Comparison of ENCODE assay signal across 22 cellular contexts in genomic region chr16:85905110-85906095, GRCh38. TPM values are rescaled to one million over a fixed set of nuclear protein-coding genes. Genes with fewer than 3 reads are reported as not detected.
DNase-seq lines count a peak whose midpoint lies in the region; ATAC-seq lines count a peak whose summit lies in the region.
"Had no signal": no experiment of that assay in that cellular context is flagged by ENCODE, and none has a peak within 500 bp of the region (broad histone marks: within the 10 kb centered on the region; RNA-seq: fewer than 3 reads in every experiment).

No MANE protein-coding gene starts in this region.

- no peaks in the 10 kb centered on the region for H3K9me3 Mint-ChIP-seq in activated T-cell treated with anti-CD3 and anti-CD28 coated beads, Interleukin-2, amount 50 U/mL, for 4 hours
- H3K9me3 Mint-ChIP-seq in IgD-negative memory B cell = no peaks in the 10 kb centered on the region
- no peaks in the 10 kb centered on the region for H3K9me3 Mint-ChIP-seq in activated naive CD8-positive, alpha-beta T cell treated with anti-CD3 and anti-CD28 coated beads, Interleukin-2, amount 50 U/mL, for 24 hours
- no peaks in the 10 kb centered on the region for H3K9me3 Mint-ChIP-seq in stimulated activated naive B cell treated with anti-CD40 and anti-IgM and Interleukin-4, amounts not matched to agents 10 μg/mL and 1 μg/mL and 100 μg/mL, for 72 hours
- H3K9me3 Mint-ChIP-seq: activated CD4-positive, alpha-beta memory T cell treated with anti-CD3 and anti-CD28 coated beads, Interleukin-2, amount 10 ng/mL, durations not matched to agents 7 days and 5 days; activated T-helper 2 cell treated with anti-CD3 and anti-CD28 coated beads, Interferon-gamma antibody, Interleukin-2, Interleukin-4, amounts not matched to agents 10 μg/mL and 5 μg/mL and 100 μg/mL, durations not matched to agents 14 hours and 24 hours and 36 hours; CD4-positive, alpha-beta T cell had no signal

- ATAC-seq in activated T-cell treated with anti-CD3 and anti-CD28 coated beads, Interleukin-2, amount 50 U/mL, for 4 hours = no peak
- ATAC-seq in activated naive CD8-positive, alpha-beta T cell treated with anti-CD3 and anti-CD28 coated beads, Interleukin-2, amount 50 U/mL, for 24 hours = no peak
- no peak for ATAC-seq in stimulated activated naive B cell treated with anti-CD40 and anti-IgM and Interleukin-4, amounts not matched to agents 10 μg/mL and 1 μg/mL and 100 μg/mL, for 72 hours (replicated peaks)
- no peak for ATAC-seq in HG03280 (IDR thresholded peaks at IDR 0.05; ENCODE audit: unreplicated experiment)

- peak overlapping the region; percentile 76 to 91 (median 84) for H3K27ac Mint-ChIP-seq in IgD-negative memory B cell
- H3K27ac Mint-ChIP-seq in activated naive CD8-positive, alpha-beta T cell treated with anti-CD3 and anti-CD28 coated beads, Interleukin-2, amount 50 U/mL, for 24 hours = peak overlapping the region; percentile 91
- peak overlapping the region; percentile 99 for H3K27ac Mint-ChIP-seq in stimulated activated naive B cell treated with anti-CD40 and anti-IgM and Interleukin-4, amounts not matched to agents 10 μg/mL and 1 μg/mL and 100 μg/mL, for 72 hours
- H3K27ac Mint-ChIP-seq: activated CD4-positive, alpha-beta memory T cell treated with anti-CD3 and anti-CD28 coated beads, Interleukin-2, amount 10 ng/mL, durations not matched to agents 7 days and 5 days; activated T-helper 2 cell treated with anti-CD3 and anti-CD28 coated beads, Interferon-gamma antibody, Interleukin-2, Interleukin-4, amounts not matched to agents 10 μg/mL and 5 μg/mL and 100 μg/mL, durations not matched to agents 14 hours and 24 hours and 36 hours; CD4-positive, alpha-beta T cell; nephron progenitor cell had no signal

- H3K4me3 Mint-ChIP-seq in activated T-cell treated with anti-CD3 and anti-CD28 coated beads, Interleukin-2, amount 50 U/mL, for 4 hours = peak overlapping the region; percentile 86
- H3K4me3 Mint-ChIP-seq in IgD-negative memory B cell = peak overlapping the region; percentile 82 to 100 (median 96)
- H3K4me3 Mint-ChIP-seq in activated naive CD8-positive, alpha-beta T cell treated with anti-CD3 and anti-CD28 coated beads, Interleukin-2, amount 50 U/mL, for 24 hours = peak overlapping the region; percentile 94
- peak overlapping the region; percentile 73 to 99 for H3K4me3 Mint-ChIP-seq in stimulated activated naive B cell treated with anti-CD40 and anti-IgM and Interleukin-4, amounts not matched to agents 10 μg/mL and 1 μg/mL and 100 μg/mL, for 72 hours
- H3K4me3 Mint-ChIP-seq: activated CD4-positive, alpha-beta memory T cell treated with anti-CD3 and anti-CD28 coated beads, Interleukin-2, amount 10 ng/mL, durations not matched to agents 7 days and 5 days; CD4-positive, alpha-beta T cell; nephron progenitor cell had no signal

- DNase-seq in activated T-cell treated with anti-CD3 and anti-CD28 coated beads, Interleukin-2, amount 50 U/mL, for 4 hours = no peak
- no peak for DNase-seq in activated T-cell treated with anti-CD3 and anti-CD28 coated beads, Interleukin-2, amount 50 U/mL, for 48 hours
- no peak for DNase-seq in activated naive CD8-positive, alpha-beta T cell treated with anti-CD3 and anti-CD28 coated beads, Interleukin-2, amount 50 U/mL, for 24 hours
- DNase-seq in stimulated activated naive B cell treated with anti-CD40 and anti-IgM and Interleukin-4, amounts not matched to agents 10 μg/mL and 1 μg/mL and 100 μg/mL, for 72 hours = no peak
- no peak for DNase-seq in activated CD4-positive, CD25-positive, alpha-beta regulatory T cell (lab: John Stamatoyannopoulos, UW)
- no peak for DNase-seq in NCI-H82 (lab: John Stamatoyannopoulos, UW)
- DNase-seq: ACHN; activated CD4-positive, alpha-beta memory T cell treated with anti-CD3 and anti-CD28 coated beads, Interleukin-2, amount 10 ng/mL, durations not matched to agents 7 days and 5 days; amygdala; CD4-positive, alpha-beta T cell; DMS153; hippocampal formation; KBM-7; kidney glomerular epithelial cell; NCI-H2029 treated with DMSO at 0.1 percent for 48 hours; nephron progenitor cell; stimulated activated CD4-positive, alpha-beta T cell treated with anti-CD3 and anti-CD28 coated beads, Interleukin-2, amount 100 ng/mL, for 24 hours had no signal

- peaks cover 4% of the 10 kb centered on the region for H3K27me3 Mint-ChIP-seq in activated T-cell treated with anti-CD3 and anti-CD28 coated beads, Interleukin-2, amount 50 U/mL, for 4 hours (ENCODE audit: low read depth)
- no peaks in the 10 kb centered on the region for H3K27me3 Mint-ChIP-seq in IgD-negative memory B cell
- H3K27me3 Mint-ChIP-seq in activated naive CD8-positive, alpha-beta T cell treated with anti-CD3 and anti-CD28 coated beads, Interleukin-2, amount 50 U/mL, for 24 hours = no peaks in the 10 kb centered on the region
- no peaks in the 10 kb centered on the region for H3K27me3 Mint-ChIP-seq in stimulated activated naive B cell treated with anti-CD40 and anti-IgM and Interleukin-4, amounts not matched to agents 10 μg/mL and 1 μg/mL and 100 μg/mL, for 72 hours

- H3K36me3 Mint-ChIP-seq in activated T-cell treated with anti-CD3 and anti-CD28 coated beads, Interleukin-2, amount 50 U/mL, for 4 hours (ENCODE audit: insufficient read depth) = peaks cover 73% of the 10 kb centered on the region
- peaks cover 34% of the 10 kb centered on the region for H3K36me3 Mint-ChIP-seq in IgD-negative memory B cell
- peaks cover 94% of the 10 kb centered on the region for H3K36me3 Mint-ChIP-seq in activated naive CD8-positive, alpha-beta T cell treated with anti-CD3 and anti-CD28 coated beads, Interleukin-2, amount 50 U/mL, for 24 hours (ENCODE audit: low read depth)
- peaks cover 91 to 93% of the 10 kb centered on the region in 2 donors for H3K36me3 Mint-ChIP-seq in stimulated activated naive B cell treated with anti-CD40 and anti-IgM and Interleukin-4, amounts not matched to agents 10 μg/mL and 1 μg/mL and 100 μg/mL, for 72 hours

- peaks cover 58% of the 10 kb centered on the region for H3K4me1 Mint-ChIP-seq in activated T-cell treated with anti-CD3 and anti-CD28 coated beads, Interleukin-2, amount 50 U/mL, for 4 hours (ENCODE audit: low read depth)
- H3K4me1 Mint-ChIP-seq in IgD-negative memory B cell = peaks cover 32 to 73% (median 57%) of the 10 kb centered on the region in 3 donors
- peaks cover 90% of the 10 kb centered on the region for H3K4me1 Mint-ChIP-seq in activated naive CD8-positive, alpha-beta T cell treated with anti-CD3 and anti-CD28 coated beads, Interleukin-2, amount 50 U/mL, for 24 hours
- peaks cover 62 to 96% of the 10 kb centered on the region in 2 donors for H3K4me1 Mint-ChIP-seq in stimulated activated naive B cell treated with anti-CD40 and anti-IgM and Interleukin-4, amounts not matched to agents 10 μg/mL and 1 μg/mL and 100 μg/mL, for 72 hours

RNA-seq across cellular contexts. Expression of gene IRF8, which starts 6.4 kb away (rescaled TPM):
- 100 to 1,000 TPM; 561 to 775 (median 745) TPM for total RNA-seq in activated T-cell treated with anti-CD3 and anti-CD28 coated beads, Interleukin-2, amount 50 U/mL, for 4 hours
- polyA plus RNA-seq in IgD-negative memory B cell = 718 TPM
- total RNA-seq: fibroblast of villous mesenchyme, NCI-H460 had no signal
